9 cellular contexts compared by ENCODE assay signal in genomic region chr6:14711056-14711703, GRCh38.
DNase-seq lines count a peak whose midpoint lies in the region; ATAC-seq, FAIRE-seq and TF ChIP-seq lines count a peak whose summit lies in the region.
"Had no signal": no experiment of that assay in that cellular context is flagged by ENCODE, and none has a peak within 500 bp of the region (broad histone marks: within the 10 kb centered on the region; RNA-seq: fewer than 3 reads in every experiment).

No MANE protein-coding gene starts in this region.

- ATAC-seq in GM21447 (IDR thresholded peaks at IDR 0.05; ENCODE audit: unreplicated experiment) (peak; percentile 53), HG02981 (IDR thresholded peaks at IDR 0.05; ENCODE audit: unreplicated experiment) (no peak)
- peak; percentile 62 for ATAC-seq in stimulated activated memory B cell treated with anti-CD40 and anti-IgM and Interleukin-4, amounts not matched to agents 10 μg/mL and 1 μg/mL and 100 μg/mL, for 72 hours

- FAIRE-seq in keratinocyte (lab: Jason Lieb, UNC), result peak; percentile 91

- no peak overlapping the region for H3K4me2 ChIP-seq in keratinocyte (ENCODE audit: control insufficient read depth, extremely low read depth, insufficient read depth, low read depth, low read length)

- no peak overlapping the region for H2AFZ ChIP-seq in keratinocyte (ENCODE audit: control insufficient read depth, low read length)

- H3K9ac ChIP-seq in NT2/D1 (ENCODE audit: insufficient read length, low read depth) (no peak overlapping the region), keratinocyte (ENCODE audit: control insufficient read depth, extremely low read depth, insufficient read depth, low read length) (peak overlapping the region; percentile 24)

- H3K4me1 ChIP-seq in NT2/D1 (ENCODE audit: insufficient read depth, insufficient read length) (peaks cover 2% of the 10 kb centered on the region), keratinocyte (ENCODE audit: control insufficient read depth, extremely low read depth, insufficient read depth, low read length) (peaks cover 40% of the 10 kb centered on the region)

- dilution Hi-C loops in keratinocyte (cut with MboI; ENCODE audit: extremely low pct_ligation_motif_present, low sequenced_read_pairs), result no loop called here

- no peaks in the 10 kb centered on the region for H3K9me1 ChIP-seq in keratinocyte (ENCODE audit: control insufficient read depth, extremely low read depth, insufficient read depth, low read length)

- H3K36me3 ChIP-seq in NT2/D1 (ENCODE audit: insufficient read depth, insufficient read length, low read length) (no peaks in the 10 kb centered on the region), keratinocyte (ENCODE audit: control insufficient read depth in 2 of 2, extremely low read depth in 1 of 2, insufficient read depth in 2 of 2, low read length in 2 of 2) (no peaks in the 10 kb centered on the region)

- H3K4me3 ChIP-seq in NT2/D1 (ENCODE audit: insufficient read length, low read depth), result no peak overlapping the region
- no peak overlapping the region for H3K4me3 ChIP-seq in keratinocyte (ENCODE audit: control insufficient read depth in 2 of 3, extremely low read depth in 1 of 3, insufficient read depth in 2 of 3, low read depth in 1 of 3, low read length in 3 of 3)
- H3K4me3 ChIP-seq: SK-N-MC had no signal

- H4K20me1 ChIP-seq in keratinocyte (ENCODE audit: control insufficient read depth, extremely low read depth, insufficient read depth, low read length), result no peaks in the 10 kb centered on the region

- H3K9me3 Mint-ChIP-seq in CD14-positive monocyte, result peaks cover 0 to 5% (median 2%) of the 10 kb centered on the region in 7 donors
- H3K9me3 Mint-ChIP-seq in stimulated activated memory B cell treated with anti-CD40 and anti-IgM and Interleukin-4, amounts not matched to agents 10 μg/mL and 1 μg/mL and 100 μg/mL, for 72 hours, result peaks cover 10% of the 10 kb centered on the region

- H3K9me3 ChIP-seq in NT2/D1 (ENCODE audit: insufficient read depth, low read length) (no peaks in the 10 kb centered on the region), keratinocyte (ENCODE audit: control insufficient read depth, low read depth, low read length) (no peaks in the 10 kb centered on the region)

- H3K27me3 ChIP-seq in NT2/D1 (ENCODE audit: insufficient read depth, insufficient read length) (no peaks in the 10 kb centered on the region), keratinocyte (ENCODE audit: control insufficient read depth, extremely low read depth, insufficient read depth, low read length) (no peaks in the 10 kb centered on the region)

- peaks cover 72% of the 10 kb centered on the region for H3K4me1 Mint-ChIP-seq in CD14-positive monocyte
- H3K4me1 Mint-ChIP-seq in stimulated activated memory B cell treated with anti-CD40 and anti-IgM and Interleukin-4, amounts not matched to agents 10 μg/mL and 1 μg/mL and 100 μg/mL, for 72 hours, result peaks cover 38% of the 10 kb centered on the region

- H3K79me2 ChIP-seq in keratinocyte (ENCODE audit: control insufficient read depth, insufficient read depth, low read length), result no peaks in the 10 kb centered on the region

- no peak overlapping the region for H3K4me3 Mint-ChIP-seq in CD14-positive monocyte
- no peak overlapping the region for H3K4me3 Mint-ChIP-seq in stimulated activated memory B cell treated with anti-CD40 and anti-IgM and Interleukin-4, amounts not matched to agents 10 μg/mL and 1 μg/mL and 100 μg/mL, for 72 hours

- DNase-seq in CD14-positive monocyte (ENCODE audit: low spot score) (peak; percentile 88), NT2/D1 (ENCODE audit: low read depth, low spot score) (peak; percentile 32), keratinocyte (ENCODE audit: low read depth, low spot score) (peak; percentile 81), 8988T (no peak)
- DNase-seq in activated T-helper 9 cell treated with anti-CD3 and anti-CD28 coated beads, Interleukin-2, amount 50 U/mL, for 16 hours (ENCODE audit: low read depth), result peak; percentile 13

- peak overlapping the region; percentile 89 to 99 (median 97) for H3K27ac Mint-ChIP-seq in CD14-positive monocyte
- H3K27ac Mint-ChIP-seq in stimulated activated memory B cell treated with anti-CD40 and anti-IgM and Interleukin-4, amounts not matched to agents 10 μg/mL and 1 μg/mL and 100 μg/mL, for 72 hours, result peak overlapping the region; percentile 68

- peak overlapping the region; percentile 87 for H3K27ac ChIP-seq in keratinocyte (ENCODE audit: control insufficient read depth, insufficient read depth, low read length)
- H3K27ac ChIP-seq: SK-N-MC had no signal

- peaks cover 6 to 10% of the 10 kb centered on the region in 2 donors for H3K36me3 Mint-ChIP-seq in CD14-positive monocyte
- peaks cover 13% of the 10 kb centered on the region for H3K36me3 Mint-ChIP-seq in stimulated activated memory B cell treated with anti-CD40 and anti-IgM and Interleukin-4, amounts not matched to agents 10 μg/mL and 1 μg/mL and 100 μg/mL, for 72 hours

- TF ChIP-seq CTCF in CD14-positive monocyte (IDR thresholded peaks at IDR 0.05) (peak; percentile 84), keratinocyte (optimal IDR thresholded peaks at IDR 0.05 in 1 of 3, IDR thresholded peaks at IDR 0.05 in 1 of 3, conservative IDR thresholded peaks at IDR 0.05 in 1 of 3; ENCODE audit: extremely low read depth in 1 of 3, insufficient read depth in 2 of 3, low read length in 3 of 3) (peak; percentile 72 to 85 (median 78))

- peaks cover 0 to 6% (median 5%) of the 10 kb centered on the region in 3 donors for H3K27me3 Mint-ChIP-seq in CD14-positive monocyte (ENCODE audit: low read depth in 3 of 3)
- H3K27me3 Mint-ChIP-seq in stimulated activated memory B cell treated with anti-CD40 and anti-IgM and Interleukin-4, amounts not matched to agents 10 μg/mL and 1 μg/mL and 100 μg/mL, for 72 hours, result no peaks in the 10 kb centered on the region

- intact Hi-C loops in CD14-positive monocyte (cut with micrococcal nuclease), result loop anchor here in 1 of 2 donors (10.0 kb wide), 1 partner anchor 436 kb away; no protein-coding TSS in a partner anchor
